Comparison of ENCODE assay signal across 8 cellular contexts in genomic region chr22:46737105-46737975, GRCh38. TPM values are rescaled to one million over a fixed set of nuclear protein-coding genes. Genes with fewer than 3 reads are reported as not detected.
DNase-seq lines count a peak whose midpoint lies in the region; ATAC-seq, FAIRE-seq and TF ChIP-seq lines count a peak whose summit lies in the region.

No MANE protein-coding gene starts in this region.

- H3K27me3 ChIP-seq in H1 (replicated peaks in 1 of 4; ENCODE audit: control insufficient read depth in 3 of 4, extremely low read depth in 1 of 4, insufficient read depth in 3 of 4, low read length in 3 of 4) (peaks cover 0 to 3% (median 0%) of the 10 kb centered on the region in 4 experiments; a peak in 1 of 7 replicates), mesendoderm (ENCODE audit: insufficient read depth, low read length, poor library complexity) (no peaks in the 10 kb centered on the region), suprapubic skin (no peaks in the 10 kb centered on the region)

- H3K56ac ChIP-seq in H1 (replicated peaks; ENCODE audit: insufficient read length, low read depth, low read length) (no peak overlapping the region), mesendoderm (ENCODE audit: low read length) (peak overlapping the region; percentile 96)

- H3K36me3 ChIP-seq in H1 (ENCODE audit: control insufficient read depth in 2 of 4, insufficient read depth in 4 of 4, low read length in 3 of 4) (no peaks in the 10 kb centered on the region), mesendoderm (ENCODE audit: control insufficient read depth, insufficient read depth, low read length) (no peaks in the 10 kb centered on the region), suprapubic skin (no peaks in the 10 kb centered on the region)

- H3K9ac ChIP-seq in H1 (replicated peaks in 1 of 4; ENCODE audit: extremely low read depth in 1 of 4, low read depth in 3 of 4, low read length in 3 of 4) (peak overlapping the region in 3 of 4 experiments; percentile 48 to 61 (median 57); a peak in 4 of 7 replicates), mesendoderm (ENCODE audit: low read length) (peak overlapping the region; percentile 89)

- TF ChIP-seq CTCF in H1 (IDR thresholded peaks at IDR 0.05; ENCODE audit: control extremely low read depth in 1 of 3, insufficient read depth in 1 of 3, low read depth in 1 of 3, low read length in 3 of 3) (no peak), suprapubic skin (IDR thresholded peaks at IDR 0.05) (no peak)

- POLR2A ChIA-PET in H1 (lab: Charles Lee; ENCODE audit: partially characterized antibody), result no interaction called here

- H3K4me1 ChIP-seq in H1 (replicated peaks in 1 of 4; ENCODE audit: control insufficient read depth in 3 of 4, insufficient read depth in 4 of 4, low read length in 3 of 4), result peaks cover 7 to 19% (median 16%) of the 10 kb centered on the region in 4 experiments
- H3K4me1 ChIP-seq in mesendoderm (ENCODE audit: control insufficient read depth, low read depth, low read length), result peaks cover 8% of the 10 kb centered on the region
- peaks cover 56% of the 10 kb centered on the region for H3K4me1 ChIP-seq in suprapubic skin

- no peak for TF ChIP-seq EP300 in H1 (IDR thresholded peaks at IDR 0.05; ENCODE audit: borderline replicate concordance in 1 of 2, low read depth in 2 of 2, low read length in 2 of 2)
- no peak for TF ChIP-seq EP300 in suprapubic skin (IDR thresholded peaks at IDR 0.05)

- no peak overlapping the region for H2BK20ac ChIP-seq in H1 (ENCODE audit: low read length)

- H2BK12ac ChIP-seq in H1 (ENCODE audit: low read depth, low read length), result no peak overlapping the region; the same call in 1 of the 2 replicates

- H2BK15ac ChIP-seq in H1 (ENCODE audit: low read length) (no peak overlapping the region), mesendoderm (replicated peaks; ENCODE audit: low read depth) (no peak overlapping the region)

- no peak overlapping the region for H3K4ac ChIP-seq in H1 (replicated peaks; ENCODE audit: insufficient read length, low read depth, low read length)
- peak overlapping the region; percentile 71 for H3K4ac ChIP-seq in mesendoderm (ENCODE audit: low read depth, low read length)

- H3K23ac ChIP-seq in H1 (ENCODE audit: insufficient read length), result no peak overlapping the region
- H3K23ac ChIP-seq in mesendoderm (ENCODE audit: low read length), result no peak overlapping the region

- 14% methylated on average over 30 of the region's 53 CpGs; no CpG with 5 or more reads in 1 of the 2 experiments for WGBS in H1 (ENCODE audit: extremely low coverage in 1 of 2, insufficient coverage in 1 of 2, insufficient read length in 1 of 2, insufficient replicate concordance in 2 of 2, low coverage in 1 of 2, low lambda C conversion rate in 2 of 2, missing lambda C conversion rate in 1 of 2), 2 experiments
- no CpG with 5 or more reads among the region's 53 CpGs for WGBS in mesendoderm (ENCODE audit: extremely low coverage, insufficient coverage, low lambda C conversion rate)
- 11% methylated on average over 13 of the region's 53 CpGs for WGBS in suprapubic skin

- H2BK120ac ChIP-seq in H1 (replicated peaks; ENCODE audit: low read depth, low read length) (no peak overlapping the region), mesendoderm (ENCODE audit: low read depth, low read length) (peak overlapping the region; percentile 15)

- no peaks in the 10 kb centered on the region for H3K9me3 ChIP-seq in H1 (ENCODE audit: insufficient read depth in 2 of 2, low read depth in 1 of 2, low read length in 1 of 2)
- H3K9me3 ChIP-seq in suprapubic skin, result no peaks in the 10 kb centered on the region

- CTCF ChIA-PET in H1 (lab: Charles Lee; ENCODE audit: partially characterized antibody), result interaction anchor here (0.7 kb wide), 1 partner anchor 9 kb away, joined by 3 read pairs; no protein-coding TSS in a partner anchor

- no peak for TF ChIP-seq POLR2A in H1 (IDR thresholded peaks at IDR 0.05; ENCODE audit: control extremely low read depth in 1 of 2, low read depth in 2 of 2, low read length in 2 of 2)
- no peak for TF ChIP-seq POLR2A in suprapubic skin (IDR thresholded peaks at IDR 0.05)

- H4K91ac ChIP-seq in H1 (replicated peaks; ENCODE audit: insufficient read length, low read length), result no peak overlapping the region

- no peak overlapping the region; the same call in 1 of the 2 replicates for H2AFZ ChIP-seq in H1 (ENCODE audit: low read length)

- H2BK5ac ChIP-seq in H1 (ENCODE audit: low read depth, low read length) (no peak overlapping the region; the same call in 1 of the 2 replicates), mesendoderm (ENCODE audit: low read length) (no peak overlapping the region)

- H3K23me2 ChIP-seq in H1 (ENCODE audit: low read depth, low read length), result peaks cover 11% of the 10 kb centered on the region; the same call in 1 of the 2 replicates

- H2AK5ac ChIP-seq in H1 (ENCODE audit: low read depth, low read length), result no peak overlapping the region
- H2AK5ac ChIP-seq in mesendoderm (ENCODE audit: low read length), result no peak overlapping the region

- peak overlapping the region; percentile 43 for H4K5ac ChIP-seq in H1 (ENCODE audit: insufficient read length, low read depth, low read length)
- H4K5ac ChIP-seq in mesendoderm (ENCODE audit: low read length), result no peak overlapping the region

- peaks cover 0 to 31% of the 10 kb centered on the region in 2 experiments; a peak in 3 of 4 replicates for H3K79me2 ChIP-seq in H1 (ENCODE audit: control insufficient read depth in 1 of 2, insufficient read depth in 2 of 2, low read length in 2 of 2)
- peaks cover 23% of the 10 kb centered on the region for H3K79me2 ChIP-seq in mesendoderm (ENCODE audit: control insufficient read depth, insufficient read depth, low read length)

- ATAC-seq in activated CD4-positive, CD25-positive, alpha-beta regulatory T cell treated with anti-CD3 and anti-CD28 coated beads, Interleukin-2, amount 50 U/mL, for 24 hours, result peak; percentile 14 to 18
- ATAC-seq in HG03095 (IDR thresholded peaks at IDR 0.05; ENCODE audit: unreplicated experiment), result no peak

- peaks cover 0 to 22% of the 10 kb centered on the region in 2 experiments for H4K20me1 ChIP-seq in H1 (replicated peaks in 1 of 2; ENCODE audit: control insufficient read depth in 1 of 2, insufficient read depth in 2 of 2, low read length in 2 of 2)

- H3K18ac ChIP-seq in H1 (ENCODE audit: extremely low read depth, low read length), result peak overlapping the region; percentile 4; the same call in 1 of the 2 replicates
- H3K18ac ChIP-seq in mesendoderm (ENCODE audit: low read length), result peak overlapping the region; percentile 95

- H3K79me1 ChIP-seq in H1 (ENCODE audit: low read depth, low read length), result peaks cover 5% of the 10 kb centered on the region; the same call in 1 of the 2 replicates
- peaks cover 16% of the 10 kb centered on the region for H3K79me1 ChIP-seq in mesendoderm (ENCODE audit: low read length)

- TF ChIP-seq RAD21 in H1 (IDR thresholded peaks at IDR 0.05 in 1 of 2, conservative IDR thresholded peaks at IDR 0.05 in 1 of 2; ENCODE audit: low read depth in 2 of 2, low read length in 2 of 2), result no peak

- peak overlapping the region; percentile 55 to 90 (median 80) for H3K4me3 ChIP-seq in H1 (ENCODE audit: extremely low read depth in 1 of 4, insufficient read depth in 2 of 4, low read depth in 3 of 4, low read length in 4 of 4)
- H3K4me3 ChIP-seq in mesendoderm (ENCODE audit: low read length), result peak overlapping the region; percentile 83
- H3K4me3 ChIP-seq in suprapubic skin, result peak overlapping the region; percentile 87

- H4K8ac ChIP-seq in H1 (ENCODE audit: extremely low read depth, insufficient read depth, low read length) (no peak overlapping the region; the same call in 1 of the 2 replicates), mesendoderm (ENCODE audit: low read depth, low read length) (no peak overlapping the region)

- no peak overlapping the region for H3K27ac ChIP-seq in H1 (ENCODE audit: low read depth, low read length)
- H3K27ac ChIP-seq in mesendoderm (ENCODE audit: low read depth, low read length), result peak overlapping the region; percentile 53
- peak overlapping the region; percentile 88 for H3K27ac ChIP-seq in suprapubic skin

- H3K4me2 ChIP-seq in H1 (ENCODE audit: insufficient read depth in 1 of 2, low read depth in 2 of 2, low read length in 2 of 2), result peak overlapping the region; percentile 58 to 85
- peak overlapping the region; percentile 69 for H3K4me2 ChIP-seq in mesendoderm (ENCODE audit: low read length)

- FAIRE-seq in H1 (lab: Jason Lieb, UNC), result no peak

- no peak for DNase-seq in activated CD4-positive, CD25-positive, alpha-beta regulatory T cell (lab: John Stamatoyannopoulos, UW)
- peak; percentile 58 for DNase-seq in KG1 (lab: John Stamatoyannopoulos, UW)
- DNase-seq in activated CD4-positive, alpha-beta T cell treated with anti-CD3 and anti-CD28 coated beads, Interleukin-2, amount 50 U/mL, for 48 hours, result peak; percentile 55 to 65
- peak in 1 of 2 experiments; percentile 66 for DNase-seq in H1 (ENCODE audit: low read depth in 1 of 2, low spot score in 2 of 2)
- DNase-seq in mesendoderm, result peak; percentile 50
- DNase-seq in suprapubic skin (ENCODE audit: low spot score in 2 of 2), result no peak

- no peak overlapping the region for H3K14ac ChIP-seq in H1 (ENCODE audit: insufficient read length)

TF ChIP-seq in H1, 55 proteins besides CTCF, POLR2A, EP300 and RAD21 (continues in another document):
- peak; percentile 28 for TF ChIP-seq ASH2L (IDR thresholded peaks at IDR 0.05; ENCODE audit: low read length)

RNA-seq across cellular contexts. Expression of gene CERK, which starts 0.7 kb away (rescaled TPM):
- 59.0 TPM in 2 replicates for total RNA-seq in H1 (2021; fragmentation: NEBNext Ultra II Directional; extraction: Animal tissue kit (Norgen Biotek cat#: 25700))
- polyA plus RNA-seq in H1 (2011; rRNA removed), result 26.6 and 31.5 TPM in 2 replicates
- polyA plus RNA-seq in H1 (2011; cell fraction: cytosol; rRNA removed), result 37.5 TPM
- 33.7 TPM for polyA plus RNA-seq in H1 (2011; cell fraction: nucleus; rRNA removed)
- 36.8 to 41.7 TPM (median 38.9 TPM) in 4 replicates for polyA plus RNA-seq in H1 (2012, experiment 1 of 2)
- 32.8 TPM for polyA plus RNA-seq in H1 (2012, experiment 2 of 2)
- 27.6 TPM for polyA plus RNA-seq in H1 (2013, experiment 1 of 2)
- 28.7 TPM for polyA plus RNA-seq in H1 (2013, experiment 2 of 2)
- 55.9 and 58.7 TPM in 2 replicates for polyA minus RNA-seq in H1 (2011; rRNA and poly(A)+ RNA removed)
- 36.6 TPM for polyA minus RNA-seq in H1 (2011; cell fraction: cytosol; rRNA and poly(A)+ RNA removed)
- 26.0 TPM for polyA minus RNA-seq in H1 (2011; cell fraction: nucleus; rRNA and poly(A)+ RNA removed)
- polyA plus RNA-seq in mesendoderm (2013, experiment 1 of 2), result 26.7 TPM
- 26.7 TPM for polyA plus RNA-seq in mesendoderm (2013, experiment 2 of 2)
- 10 to 100 TPM; 19.2 to 46.2 (median 36.6) TPM for total RNA-seq in suprapubic skin

RNA-seq across cellular contexts. Expression of gene TBC1D22A, which starts 25.1 kb away (rescaled TPM):
- 18.4 and 19.0 TPM in 2 replicates for total RNA-seq in H1 (2021; fragmentation: NEBNext Ultra II Directional; extraction: Animal tissue kit (Norgen Biotek cat#: 25700))
- 11.9 and 14.0 TPM in 2 replicates for polyA plus RNA-seq in H1 (2011; rRNA removed)
- polyA plus RNA-seq in H1 (2011; cell fraction: cytosol; rRNA removed), result 11.3 TPM
- polyA plus RNA-seq in H1 (2011; cell fraction: nucleus; rRNA removed), result 11.6 TPM
- 11.4 to 14.8 TPM (median 13.5 TPM) in 4 replicates for polyA plus RNA-seq in H1 (2012, experiment 1 of 2)
- polyA plus RNA-seq in H1 (2012, experiment 2 of 2), result 14.1 TPM
- 9.6 TPM for polyA plus RNA-seq in H1 (2013, experiment 1 of 2)
- polyA plus RNA-seq in H1 (2013, experiment 2 of 2), result 9.5 TPM
- polyA minus RNA-seq in H1 (2011; rRNA and poly(A)+ RNA removed), result 10.9 and 12.5 TPM in 2 replicates
- polyA minus RNA-seq in H1 (2011; cell fraction: cytosol; rRNA and poly(A)+ RNA removed), result 11.4 TPM
- polyA minus RNA-seq in H1 (2011; cell fraction: nucleus; rRNA and poly(A)+ RNA removed), result 19.0 TPM
- polyA plus RNA-seq in mesendoderm (2013, experiment 1 of 2), result 11.9 TPM
- polyA plus RNA-seq in mesendoderm (2013, experiment 2 of 2), result 11.3 TPM
- total RNA-seq in suprapubic skin, result 10 to 100 TPM; 24.8 to 43.2 (median 35.4) TPM

Comparison
In these comparisons a context has a peak if more than half of its experiments do, and no peak if none do; other contexts are left out.
1. DNase-seq: peak in KG1 (single experiment), activated CD4-positive, alpha-beta T cell treated with anti-CD3 and anti-CD28 coated beads, Interleukin-2, amount 50 U/mL, for 48 hours (2 of 2) and mesendoderm (single experiment); none in activated CD4-positive, CD25-positive, alpha-beta regulatory T cell (0 of 4) and suprapubic skin (0 of 2).
2. Peak in every context shown above with its lines, with median percentiles within 50 percentile points of each other: H3K4me3 ChIP-seq.